17 cellular contexts compared by ENCODE assay signal in genomic region chr5:122054266-122054665, GRCh38. TPM values are rescaled to one million over a fixed set of nuclear protein-coding genes. Genes with fewer than 3 reads are reported as not detected.
DNase-seq lines count a peak whose midpoint lies in the region; ATAC-seq and TF ChIP-seq lines count a peak whose summit lies in the region.
"Had no signal": no experiment of that assay in that cellular context is flagged by ENCODE, and none has a peak within 500 bp of the region (broad histone marks: within the 10 kb centered on the region; RNA-seq: fewer than 3 reads in every experiment).

No MANE protein-coding gene starts in this region.

- CTCF ChIA-PET in RWPE1 (lab: Yijun Ruan, JAX), result interaction anchor here (0.5 kb wide), 1 partner anchor 10 kb away, joined by 3 read pairs; no protein-coding TSS in a partner anchor

- no peak overlapping the region for H3K27ac ChIP-seq in BLaER1 treated with 17β-estradiol and CSF1 and Interleukin-3, amounts not matched to agents 10 nM and 100 nM
- H3K27ac ChIP-seq in RWPE1 (peak overlapping the region; percentile 8; the same call in 1 of the 2 replicates), osteoblast (ENCODE audit: low read depth, low read length) (no peak overlapping the region)

- POLR2A ChIA-PET in RWPE1 (lab: Yijun Ruan, JAX; ENCODE audit: low non-redundant PET), result no interaction called here

- no peaks in the 10 kb centered on the region for H3K27me3 ChIP-seq in BLaER1 treated with 17β-estradiol and CSF1 and Interleukin-3, amounts not matched to agents 10 nM and 100 nM
- H3K27me3 ChIP-seq in osteoblast (ENCODE audit: insufficient read depth, low read length), result no peaks in the 10 kb centered on the region

- peak; percentile 63 for ATAC-seq in GM18499 (IDR thresholded peaks at IDR 0.05; ENCODE audit: insufficient read depth, unreplicated experiment)
- no peak for ATAC-seq in HG02970 (IDR thresholded peaks at IDR 0.05; ENCODE audit: low FRiP score, unreplicated experiment)
- ATAC-seq: PC-3 had no signal

- peaks cover 0 to 16% (median 14%) of the 10 kb centered on the region in 10 experiments; a peak in 15 of 20 replicates for H3K4me1 ChIP-seq in BLaER1 treated with 17β-estradiol and CSF1 and Interleukin-3, amounts not matched to agents 10 nM and 100 nM
- peaks cover 7% of the 10 kb centered on the region for H3K4me1 ChIP-seq in osteoblast (ENCODE audit: insufficient read depth, low read length)

- no peaks in the 10 kb centered on the region for H4K20me1 ChIP-seq in BLaER1 treated with 17β-estradiol and CSF1 and Interleukin-3, amounts not matched to agents 10 nM and 100 nM
- no peaks in the 10 kb centered on the region for H4K20me1 ChIP-seq in osteoblast (ENCODE audit: insufficient read depth, low read length)

- H3K9me3 ChIP-seq in BLaER1 treated with 17β-estradiol and CSF1 and Interleukin-3, amounts not matched to agents 10 nM and 100 nM (replicated peaks in 1 of 11), result no peaks in the 10 kb centered on the region
- no peaks in the 10 kb centered on the region for H3K9me3 ChIP-seq in osteoblast (ENCODE audit: low read depth, low read length)

- H3K4me3 ChIP-seq in BLaER1 treated with 17β-estradiol and CSF1 and Interleukin-3, amounts not matched to agents 10 nM and 100 nM, result no peak overlapping the region
- no peak overlapping the region for H3K4me3 ChIP-seq in osteoblast (ENCODE audit: insufficient read depth, low read length)

- DNase-seq in RWPE1 (ENCODE audit: low spot score) (no peak), foreskin melanocyte (peak; percentile 72), HK-2 (ENCODE audit: unreplicated experiment) (no peak), osteoblast (ENCODE audit: insufficient read length, low spot score, missing footprints) (no peak)
- DNase-seq: COR-L47, DMS 273 treated with DMSO at 0.1 percent for 48 hours, NCI-H1436, NCI-H1930, NCI-H2171 treated with DMSO at 0.1 percent for 48 hours, NCI-H748 treated with DMSO at 0.1 percent for 48 hours, PC-3, RPMI8226, SIG-M5 had no signal

- TF ChIP-seq CTCF in RWPE1 (conservative IDR thresholded peaks at IDR 0.05; ENCODE audit: low read depth), result no peak
- no peak for TF ChIP-seq CTCF in osteoblast (IDR thresholded peaks at IDR 0.05; ENCODE audit: extremely low read depth, low read depth, low read length)

- H3K79me2 ChIP-seq in osteoblast (ENCODE audit: insufficient read depth, low read length), result no peaks in the 10 kb centered on the region

- H3K36me3 ChIP-seq in BLaER1 treated with 17β-estradiol and CSF1 and Interleukin-3, amounts not matched to agents 10 nM and 100 nM, result peaks cover 0 to 33% (median 10%) of the 10 kb centered on the region in 11 experiments; a peak in 9 of 22 replicates
- no peaks in the 10 kb centered on the region for H3K36me3 ChIP-seq in osteoblast (ENCODE audit: insufficient read depth, low read length)

- H2AFZ ChIP-seq in osteoblast (ENCODE audit: low read length), result no peak overlapping the region

- H3K4me2 ChIP-seq in BLaER1 treated with 17β-estradiol and CSF1 and Interleukin-3, amounts not matched to agents 10 nM and 100 nM, result peak overlapping the region in 7 of 11 experiments; percentile 44 to 54 (median 51); a peak in 12 of 22 replicates
- H3K4me2 ChIP-seq in osteoblast (ENCODE audit: insufficient read depth, low read length), result no peak overlapping the region

- no peak overlapping the region for H3K9ac ChIP-seq in BLaER1 treated with 17β-estradiol and CSF1 and Interleukin-3, amounts not matched to agents 10 nM and 100 nM

RNA-seq across cellular contexts. Expression of gene LOX, which starts 23.8 kb away (rescaled TPM):
- total RNA-seq in osteoblast, result 314 and 317 TPM in 2 replicates
- total RNA-seq: T-helper 1 cell treated with Interleukin-12 subunit alpha and Interleukin-12 subunit beta and Interleukin-4 antibody, amounts not matched to agents 30 ng/mL and 1 ng/mL, for 36 hours had no signal
